Comparison of ENCODE assay signal across 8 cellular contexts in genomic region chr5:172059661-172060100, GRCh38.
A peak's percentile ranks its signal among the peaks of the same experiment; 100 is the strongest.
DNase-seq lines count a peak whose midpoint lies in the region; ATAC-seq and TF ChIP-seq lines count a peak whose summit lies in the region.

No MANE protein-coding gene starts in this region.

- ATAC-seq in central memory CD8-positive, alpha-beta T cell (replicated peaks; ENCODE audit: extremely low read depth, poor library complexity, severe bottlenecking) = no peak

- no peaks in the 10 kb centered on the region for H3K27me3 ChIP-seq in DOHH2 (ENCODE audit: control insufficient read depth, low read length)

- H3K9me3 Mint-ChIP-seq in central memory CD8-positive, alpha-beta T cell = no peaks in the 10 kb centered on the region
- H3K9me3 Mint-ChIP-seq in nephron progenitor cell = peaks cover 5% of the 10 kb centered on the region

- TF ChIP-seq CTCF in DOHH2 (IDR thresholded peaks at IDR 0.05; ENCODE audit: low read depth, low read length, poor library complexity, severe bottlenecking) = peak; percentile 75
- peak; percentile 24 for TF ChIP-seq CTCF in nephron progenitor cell (IDR thresholded peaks at IDR 0.05)

- no peaks in the 10 kb centered on the region for H3K4me1 ChIP-seq in DOHH2 (ENCODE audit: control insufficient read depth, low read length)

- H3K4me3 Mint-ChIP-seq in central memory CD8-positive, alpha-beta T cell = peak overlapping the region; percentile 54
- H3K4me3 Mint-ChIP-seq in nephron progenitor cell = no peak overlapping the region

- H3K4me1 Mint-ChIP-seq in central memory CD8-positive, alpha-beta T cell = peaks cover 41% of the 10 kb centered on the region
- H3K4me1 Mint-ChIP-seq in nephron progenitor cell = peaks cover 17% of the 10 kb centered on the region

- H3K27me3 Mint-ChIP-seq in central memory CD8-positive, alpha-beta T cell = no peaks in the 10 kb centered on the region
- H3K27me3 Mint-ChIP-seq in nephron progenitor cell (ENCODE audit: low read depth, poor library complexity) = peaks cover 6% of the 10 kb centered on the region

- H4K20me1 ChIP-seq in DOHH2 (ENCODE audit: control insufficient read depth, insufficient read depth, low read depth, low read length) = no peaks in the 10 kb centered on the region

- no peak overlapping the region for H3K4me2 ChIP-seq in DOHH2 (ENCODE audit: low read length)

- no peaks in the 10 kb centered on the region for H3K9me3 ChIP-seq in DOHH2 (ENCODE audit: control insufficient read depth, insufficient read depth, low read length)

- no peak overlapping the region for H3K4me3 ChIP-seq in DOHH2 (ENCODE audit: low read length)

- H3K27ac ChIP-seq in DOHH2 (ENCODE audit: low read depth, low read length) = no peak overlapping the region

- no peaks in the 10 kb centered on the region for H3F3A ChIP-seq in DOHH2 (ENCODE audit: control insufficient read depth, insufficient read depth)

- peak; percentile 41 for DNase-seq in HuH-7.5 (ENCODE audit: low spot score)
- DNase-seq in central memory CD8-positive, alpha-beta T cell (ENCODE audit: low spot score in 2 of 2) = no peak
- DNase-seq in nephron progenitor cell = no peak
- no peak for DNase-seq in stimulated activated CD4-positive, alpha-beta T cell treated with anti-CD3 and anti-CD28 coated beads, Interleukin-2, amount 100 ng/mL, for 24 hours
- no peak for DNase-seq in NCI-H2196 (lab: John Stamatoyannopoulos, UW; ENCODE audit: unreplicated experiment)
- DNase-seq in HPDE6-E6E7 (ENCODE audit: extremely low spot score) = no peak
- DNase-seq in stimulated activated CD4-positive, alpha-beta T cell treated with anti-CD3 and anti-CD28 coated beads, Interleukin-2, amount 100 ng/mL, for 48 hours = no peak

- peak overlapping the region; percentile 83 for H3K27ac Mint-ChIP-seq in central memory CD8-positive, alpha-beta T cell (ENCODE audit: low read depth)
- no peak overlapping the region for H3K27ac Mint-ChIP-seq in nephron progenitor cell

- H3K36me3 Mint-ChIP-seq in central memory CD8-positive, alpha-beta T cell (ENCODE audit: insufficient read depth) = peaks cover 96% of the 10 kb centered on the region
- peaks cover 64% of the 10 kb centered on the region for H3K36me3 Mint-ChIP-seq in nephron progenitor cell (ENCODE audit: low read depth)

- H3K36me3 ChIP-seq in DOHH2 (ENCODE audit: control insufficient read depth, low read length) = peaks cover 22% of the 10 kb centered on the region

- H3K79me2 ChIP-seq in DOHH2 (ENCODE audit: control insufficient read depth, low read length) = no peaks in the 10 kb centered on the region

- no peaks in the 10 kb centered on the region for H3K9me2 ChIP-seq in DOHH2 (replicated peaks; ENCODE audit: control insufficient read depth, low read length)
